In genomic region chr4:6076391-6076790, GRCh38 we compare ENCODE assay signal across 11 cellular contexts. TPM values are rescaled to one million over a fixed set of nuclear protein-coding genes. Genes with fewer than 3 reads are reported as not detected.
A peak's percentile ranks its signal among the peaks of the same experiment; 100 is the strongest.
DNase-seq lines count a peak whose midpoint lies in the region; ATAC-seq and TF ChIP-seq lines count a peak whose summit lies in the region.
"Had no signal": no experiment of that assay in that cellular context is flagged by ENCODE, and none has a peak within 500 bp of the region (broad histone marks: within the 10 kb centered on the region; RNA-seq: fewer than 3 reads in every experiment).

No MANE protein-coding gene starts in this region.

- peak; percentile 6 for DNase-seq in activated naive CD4-positive, alpha-beta T cell treated with anti-CD3 and anti-CD28 coated beads for 36 hours
- no peak for DNase-seq in activated naive CD4-positive, alpha-beta T cell treated with Interleukin-2 at 50 U/mL for 16 hours
- DNase-seq in H7 (peak; percentile 76), WERI-Rb-1 (peak; percentile 33), type B pancreatic cell (ENCODE audit: extremely low spot score, unreplicated experiment) (no peak), epidermal melanocyte (ENCODE audit: insufficient read length, low spot score) (no peak)
- DNase-seq in NK-92 treated with Interleukin-12 subunit alpha and Interleukin-12 subunit beta, amount 100 ng/mL, for 24 hours (lab: John Stamatoyannopoulos, UW): no peak
- DNase-seq: activated B cell treated with CpG ODN at 0.5 μM for 24 hours had no signal

- no peaks in the 10 kb centered on the region for H3K9me3 Mint-ChIP-seq in activated naive CD4-positive, alpha-beta T cell treated with anti-CD3 and anti-CD28 coated beads for 36 hours
- H3K9me3 Mint-ChIP-seq in type B pancreatic cell: no peaks in the 10 kb centered on the region
- H3K9me3 Mint-ChIP-seq: activated B cell treated with CpG ODN at 0.5 μM for 24 hours; activated T-helper 1 cell treated with anti-CD3 and anti-CD28 coated beads, Interleukin-12 subunit alpha, Interleukin-12 subunit beta, Interleukin-2, Interleukin-4 antibody, amounts not matched to agents 30 ng/mL and 10 ng/mL and 1 ng/mL, durations not matched to agents 14 hours and 24 hours and 36 hours had no signal

- H3K4me3 ChIP-seq in H7 (ENCODE audit: insufficient read depth, low read depth, low read length) (no peak overlapping the region), WERI-Rb-1 (ENCODE audit: low read depth, low read length) (no peak overlapping the region)
- H3K4me3 ChIP-seq: thoracic aorta had no signal

- H3K27me3 Mint-ChIP-seq in activated naive CD4-positive, alpha-beta T cell treated with anti-CD3 and anti-CD28 coated beads for 36 hours (ENCODE audit: low read depth): no peaks in the 10 kb centered on the region
- peaks cover 16% of the 10 kb centered on the region for H3K27me3 Mint-ChIP-seq in type B pancreatic cell

- H3K4me1 Mint-ChIP-seq in activated naive CD4-positive, alpha-beta T cell treated with anti-CD3 and anti-CD28 coated beads for 36 hours (ENCODE audit: low read depth): no peaks in the 10 kb centered on the region
- H3K4me1 Mint-ChIP-seq in type B pancreatic cell (ENCODE audit: unreplicated experiment): peaks cover 8% of the 10 kb centered on the region
- H3K4me1 Mint-ChIP-seq: activated B cell treated with CpG ODN at 0.5 μM for 24 hours had no signal

- no peak for ATAC-seq in HG03342 (IDR thresholded peaks at IDR 0.05; ENCODE audit: unreplicated experiment)

- peak; percentile 58 for TF ChIP-seq CTCF in WERI-Rb-1 (IDR thresholded peaks at IDR 0.05; ENCODE audit: low read depth, low read length)
- peak; percentile 57 for TF ChIP-seq CTCF in type B pancreatic cell (conservative IDR thresholded peaks at IDR 0.05)

- no peak overlapping the region for H3K4me3 Mint-ChIP-seq in activated naive CD4-positive, alpha-beta T cell treated with anti-CD3 and anti-CD28 coated beads for 36 hours
- H3K4me3 Mint-ChIP-seq in type B pancreatic cell: no peak overlapping the region
- H3K4me3 Mint-ChIP-seq: activated B cell treated with CpG ODN at 0.5 μM for 24 hours; activated T-helper 1 cell treated with anti-CD3 and anti-CD28 coated beads, Interleukin-12 subunit alpha, Interleukin-12 subunit beta, Interleukin-2, Interleukin-4 antibody, amounts not matched to agents 30 ng/mL and 10 ng/mL and 1 ng/mL, durations not matched to agents 14 hours and 24 hours and 36 hours had no signal

- no peaks in the 10 kb centered on the region for H3K9me3 ChIP-seq in WERI-Rb-1 (ENCODE audit: severe bottlenecking)
- H3K9me3 ChIP-seq: thoracic aorta had no signal

- CTCF ChIA-PET in activated naive CD4-positive, alpha-beta T cell treated with anti-CD3 and anti-CD28 coated beads for 36 hours (lab: Charles Lee): no interaction called here

- no peaks in the 10 kb centered on the region for H3K36me3 Mint-ChIP-seq in activated naive CD4-positive, alpha-beta T cell treated with anti-CD3 and anti-CD28 coated beads for 36 hours (ENCODE audit: low read depth)
- no peaks in the 10 kb centered on the region for H3K36me3 Mint-ChIP-seq in type B pancreatic cell

- H3K27me3 ChIP-seq in H7 (ENCODE audit: control insufficient read depth, insufficient read depth, low read length): no peaks in the 10 kb centered on the region
- no peaks in the 10 kb centered on the region for H3K27me3 ChIP-seq in WERI-Rb-1 (ENCODE audit: insufficient read depth, low read depth, severe bottlenecking)

- H3K27ac Mint-ChIP-seq in activated naive CD4-positive, alpha-beta T cell treated with anti-CD3 and anti-CD28 coated beads for 36 hours: no peak overlapping the region
- H3K27ac Mint-ChIP-seq in type B pancreatic cell: no peak overlapping the region
- H3K27ac Mint-ChIP-seq: activated B cell treated with CpG ODN at 0.5 μM for 24 hours; activated T-helper 1 cell treated with anti-CD3 and anti-CD28 coated beads, Interleukin-12 subunit alpha, Interleukin-12 subunit beta, Interleukin-2, Interleukin-4 antibody, amounts not matched to agents 30 ng/mL and 10 ng/mL and 1 ng/mL, durations not matched to agents 14 hours and 24 hours and 36 hours had no signal

- intact Hi-C loops in activated naive CD4-positive, alpha-beta T cell treated with anti-CD3 and anti-CD28 coated beads for 36 hours (cut with micrococcal nuclease): no loop called here

- no peak overlapping the region for H3K27ac ChIP-seq in WERI-Rb-1
- H3K27ac ChIP-seq: thoracic aorta had no signal

- no peaks in the 10 kb centered on the region for H3K36me3 ChIP-seq in H7 (replicated peaks; ENCODE audit: control insufficient read depth, insufficient read depth, low read length)
- H3K36me3 ChIP-seq in WERI-Rb-1: peaks cover 17% of the 10 kb centered on the region
- H3K36me3 ChIP-seq: thoracic aorta had no signal

RNA-seq across cellular contexts. Expression of gene C4orf50, which starts 58.2 kb away (rescaled TPM):
- not detected for total RNA-seq in activated naive CD4-positive, alpha-beta T cell treated with anti-CD3 and anti-CD28 coated beads for 36 hours
- 0.10 and 0.11 TPM in 2 replicates for total RNA-seq in H7 (2014; rRNA removed; shearing (Covaris generic))
- total RNA-seq in type B pancreatic cell (ENCODE audit: low replicate concordance): 0.19 and 0.52 TPM in 2 replicates
- total RNA-seq: activated B cell treated with CpG ODN at 0.5 μM for 24 hours had no signal

Comparison
In these comparisons a context has a peak if more than half of its experiments do, and no peak if none do; other contexts are left out.
1. DNase-seq: peak in activated naive CD4-positive, alpha-beta T cell treated with anti-CD3 and anti-CD28 coated beads for 36 hours (single experiment), H7 (single experiment) and WERI-Rb-1 (single experiment); none in activated naive CD4-positive, alpha-beta T cell treated with Interleukin-2 at 50 U/mL for 16 hours (single experiment), type B pancreatic cell (single experiment), epidermal melanocyte (single experiment) and NK-92 treated with Interleukin-12 subunit alpha and Interleukin-12 subunit beta, amount 100 ng/mL, for 24 hours (single experiment).